ENCODE assay signal across 9 cellular contexts in genomic region chr12:39620664-39621658, GRCh38. TPM values are rescaled to one million over a fixed set of nuclear protein-coding genes. Genes with fewer than 3 reads are reported as not detected.
DNase-seq lines count a peak whose midpoint lies in the region; ATAC-seq and TF ChIP-seq lines count a peak whose summit lies in the region.
"Had no signal": no experiment of that assay in that cellular context is flagged by ENCODE, and none has a peak within 500 bp of the region (broad histone marks: within the 10 kb centered on the region; RNA-seq: fewer than 3 reads in every experiment).

No MANE protein-coding gene starts in this region.

- ATAC-seq in GM19025 (IDR thresholded peaks at IDR 0.05; ENCODE audit: low read depth, unreplicated experiment) (peak; percentile 31), HG03064 (IDR thresholded peaks at IDR 0.05; ENCODE audit: low read depth, unreplicated experiment) (peak; percentile 32)

- H3K27me3 Mint-ChIP-seq in activated CD4-positive, alpha-beta T cell treated with anti-CD3 and anti-CD28 coated beads, Interleukin-2, amount 10 ng/mL, durations not matched to agents 24 days and 14 days: no peaks in the 10 kb centered on the region

- no peak for TF ChIP-seq CTCF in epithelial cell of proximal tubule (conservative IDR thresholded peaks at IDR 0.05; ENCODE audit: low read depth, low read length)

- no peak overlapping the region for H3K4me3 Mint-ChIP-seq in activated CD4-positive, alpha-beta T cell treated with anti-CD3 and anti-CD28 coated beads, Interleukin-2, amount 10 ng/mL, durations not matched to agents 24 days and 14 days

- peaks cover 13% of the 10 kb centered on the region for H3K36me3 Mint-ChIP-seq in activated CD4-positive, alpha-beta T cell treated with anti-CD3 and anti-CD28 coated beads, Interleukin-2, amount 10 ng/mL, durations not matched to agents 24 days and 14 days (ENCODE audit: low read depth)

- peaks cover 3% of the 10 kb centered on the region for H3K9me3 Mint-ChIP-seq in activated CD4-positive, alpha-beta T cell treated with anti-CD3 and anti-CD28 coated beads, Interleukin-2, amount 10 ng/mL, durations not matched to agents 24 days and 14 days

- intact Hi-C loops in activated CD4-positive, alpha-beta T cell treated with anti-CD3 and anti-CD28 coated beads, Interleukin-2, amount 10 ng/mL, durations not matched to agents 24 days and 14 days (cut with micrococcal nuclease): loop anchor here (1.0 to 10.0 kb wide), 6 partner anchors 7 to 714 kb away; partner anchors contain the start of genes CPNE8, KIF21A and SLC2A13

- no peak overlapping the region for H3K27ac Mint-ChIP-seq in activated CD4-positive, alpha-beta T cell treated with anti-CD3 and anti-CD28 coated beads, Interleukin-2, amount 10 ng/mL, durations not matched to agents 24 days and 14 days

- peak overlapping the region; percentile 67 for H3K4me3 ChIP-seq in epithelial cell of proximal tubule (ENCODE audit: low read depth, low read length)

- peaks cover 29% of the 10 kb centered on the region for H3K4me1 Mint-ChIP-seq in activated CD4-positive, alpha-beta T cell treated with anti-CD3 and anti-CD28 coated beads, Interleukin-2, amount 10 ng/mL, durations not matched to agents 24 days and 14 days

- peak; percentile 90 for DNase-seq in activated CD4-positive, alpha-beta T cell treated with anti-CD3 and anti-CD28 coated beads, Interleukin-2, amount 10 ng/mL, durations not matched to agents 24 days and 14 days
- DNase-seq in epithelial cell of proximal tubule (ENCODE audit: low read depth) (no peak), retina (peak; percentile 4), NCI-H2107 (lab: John Stamatoyannopoulos, UW) (no peak), NCI-H2081 treated with DMSO at 0.1 percent for 48 hours (lab: John Stamatoyannopoulos, UW) (no peak), hippocampal formation (lab: John Stamatoyannopoulos, UW) (no peak)

RNA-seq across cellular contexts. Expression of gene ABCD2, which starts 1.4 kb away (rescaled TPM):
- total RNA-seq in activated CD4-positive, alpha-beta T cell treated with anti-CD3 and anti-CD28 coated beads, Interleukin-2, amount 10 ng/mL, durations not matched to agents 24 days and 14 days: 7.0 and 7.4 TPM in 2 replicates
- not detected in 2 replicates for total RNA-seq in epithelial cell of proximal tubule
- total RNA-seq: bronchial epithelial cell had no signal

Comparison
In these comparisons a context has a peak if more than half of its experiments do, and no peak if none do; other contexts are left out.
1. DNase-seq: peak in activated CD4-positive, alpha-beta T cell treated with anti-CD3 and anti-CD28 coated beads, Interleukin-2, amount 10 ng/mL, durations not matched to agents 24 days and 14 days (single experiment) and retina (single experiment); none in epithelial cell of proximal tubule (single experiment), NCI-H2107 (single experiment), NCI-H2081 treated with DMSO at 0.1 percent for 48 hours (single experiment) and hippocampal formation (0 of 2).